Comparison of ENCODE assay signal across 15 cellular contexts in the genomic region with DNA sequence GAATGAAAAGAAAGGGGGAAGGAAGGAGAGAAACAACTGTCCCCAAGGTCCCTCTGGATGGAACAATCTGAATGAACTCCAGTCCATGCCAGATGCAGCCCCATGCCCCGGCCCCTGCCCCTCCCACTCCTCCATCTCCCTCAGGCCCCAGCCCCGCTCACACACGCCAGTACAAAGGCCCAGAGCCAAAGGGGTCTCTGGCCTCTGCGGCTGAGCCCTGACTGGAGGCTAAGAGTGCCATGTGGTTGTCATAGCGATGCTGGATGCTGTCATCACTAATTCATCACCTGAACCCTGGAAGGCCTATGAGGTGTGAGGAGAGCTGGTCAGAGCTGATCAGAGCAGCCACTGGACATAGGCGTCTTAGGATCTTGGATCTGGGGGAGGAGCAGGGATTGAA. TPM values are rescaled to one million over a fixed set of nuclear protein-coding genes. Genes with fewer than 3 reads are reported as not detected.
DNase-seq lines count a peak whose midpoint lies in the region; ATAC-seq and TF ChIP-seq lines count a peak whose summit lies in the region.
"Had no signal": no experiment of that assay in that cellular context is flagged by ENCODE, and none has a peak within 500 bp of the region (broad histone marks: within the 10 kb centered on the region; RNA-seq: fewer than 3 reads in every experiment).

No MANE protein-coding gene starts in this region.

- H3K27me3 Mint-ChIP-seq in endodermal cell (ENCODE audit: insufficient read depth) = no peaks in the 10 kb centered on the region
- H3K27me3 Mint-ChIP-seq in neural crest cell (ENCODE audit: low read depth) = no peaks in the 10 kb centered on the region
- peaks cover 28% of the 10 kb centered on the region for H3K27me3 Mint-ChIP-seq in type B pancreatic cell
- H3K27me3 Mint-ChIP-seq: CD4-positive, CD25-positive, alpha-beta regulatory T cell had no signal

- peaks cover 22% of the 10 kb centered on the region for H3K4me1 Mint-ChIP-seq in endodermal cell
- H3K4me1 Mint-ChIP-seq in neural crest cell = peaks cover 19% of the 10 kb centered on the region
- peaks cover 15% of the 10 kb centered on the region for H3K4me1 Mint-ChIP-seq in type B pancreatic cell (ENCODE audit: unreplicated experiment)
- H3K4me1 Mint-ChIP-seq: CD4-positive, CD25-positive, alpha-beta regulatory T cell had no signal

- no peaks in the 10 kb centered on the region for H3F3A ChIP-seq in SK-N-SH (replicated peaks; ENCODE audit: insufficient read depth)

- H3K4me3 ChIP-seq in SK-N-SH (ENCODE audit: low read depth in 2 of 2, low read length in 1 of 2) (no peak overlapping the region), endodermal cell (ENCODE audit: low read length) (no peak overlapping the region), dorsolateral prefrontal cortex (no peak overlapping the region)
- H3K4me3 ChIP-seq: BLaER1, GM12878, GM23248 had no signal

- WGBS in SK-N-SH (ENCODE audit: low lambda C conversion rate) = 69% methylated on average over 4 of the region's 6 CpGs
- 60 to 80% methylated on average over 1 to 6 of the region's 6 CpGs for WGBS in endodermal cell (ENCODE audit: insufficient coverage in 1 of 2, insufficient read length in 1 of 2), 2 experiments

- H2AFZ ChIP-seq in SK-N-SH (ENCODE audit: low read depth) = no peak overlapping the region
- H2AFZ ChIP-seq: GM23248 had no signal

- H3K9me3 Mint-ChIP-seq in endodermal cell (no peaks in the 10 kb centered on the region), neural crest cell (no peaks in the 10 kb centered on the region), type B pancreatic cell (no peaks in the 10 kb centered on the region)
- H3K9me3 Mint-ChIP-seq: CD4-positive, CD25-positive, alpha-beta regulatory T cell had no signal

- peak; percentile 78 for DNase-seq in SK-N-SH
- no peak for DNase-seq in endodermal cell
- peak; percentile 27 for DNase-seq in neural crest cell (ENCODE audit: low read depth, low spot score)
- no peak for DNase-seq in dorsolateral prefrontal cortex
- DNase-seq in type B pancreatic cell (ENCODE audit: extremely low spot score, unreplicated experiment) = no peak
- DNase-seq: 8988T; AML-193; CD4-positive, CD25-positive, alpha-beta regulatory T cell; GM23248; H7 had no signal

- H3K79me2 ChIP-seq in SK-N-SH (ENCODE audit: insufficient read depth) = no peaks in the 10 kb centered on the region

- H3K27me3 ChIP-seq in SK-N-SH (ENCODE audit: insufficient read depth) (peaks cover 23% of the 10 kb centered on the region; the same call in 1 of the 2 replicates), endodermal cell (ENCODE audit: control insufficient read depth, insufficient read depth, low read length, poor library complexity, severe bottlenecking) (no peaks in the 10 kb centered on the region), dorsolateral prefrontal cortex (no peaks in the 10 kb centered on the region)
- H3K27me3 ChIP-seq: BLaER1 had no signal

- H3K9me3 ChIP-seq in SK-N-SH = no peaks in the 10 kb centered on the region
- H3K9me3 ChIP-seq in endodermal cell (ENCODE audit: control insufficient read depth, low read length) = no peaks in the 10 kb centered on the region
- H3K9me3 ChIP-seq: BLaER1 had no signal

- H3K4me1 ChIP-seq in SK-N-SH (ENCODE audit: control insufficient read depth in 1 of 2, insufficient read depth in 2 of 2, low read depth in 1 of 2, low read length in 1 of 2) = peaks cover 0 to 37% of the 10 kb centered on the region in 2 experiments; a peak in 1 of 4 replicates
- peaks cover 3% of the 10 kb centered on the region for H3K4me1 ChIP-seq in endodermal cell (ENCODE audit: control insufficient read depth, insufficient read depth, low read length)

- no peaks in the 10 kb centered on the region for H4K20me1 ChIP-seq in SK-N-SH (ENCODE audit: insufficient read depth)
- H4K20me1 ChIP-seq: BLaER1 had no signal

- ATAC-seq in SK-N-SH treated with all-trans-retinoic acid at 6 μM for 48 hours = no peak
- ATAC-seq in GM18519 (IDR thresholded peaks at IDR 0.05; ENCODE audit: low FRiP score, unreplicated experiment) = no peak
- ATAC-seq: GM12878 had no signal

- no peak overlapping the region for H3K9ac ChIP-seq in SK-N-SH
- no peak overlapping the region for H3K9ac ChIP-seq in endodermal cell (ENCODE audit: extremely low read depth, low read length, poor library complexity, severe bottlenecking)
- H3K9ac ChIP-seq: BLaER1, GM23248 had no signal

- H3K27ac ChIP-seq in SK-N-SH (ENCODE audit: low read depth in 2 of 2, low read length in 1 of 2) (no peak overlapping the region), endodermal cell (ENCODE audit: low read depth, low read length) (peak overlapping the region; percentile 86), dorsolateral prefrontal cortex (peak overlapping the region in 3 of 59 donors; percentile 14 to 27 (median 15))
- H3K27ac ChIP-seq: GM23248 had no signal

- no peak for TF ChIP-seq EP300 in SK-N-SH (IDR thresholded peaks at IDR 0.05; ENCODE audit: borderline replicate concordance in 1 of 2, low read depth in 1 of 2, low read length in 1 of 2)

- H3K36me3 Mint-ChIP-seq in endodermal cell (ENCODE audit: low read depth) (no peaks in the 10 kb centered on the region), neural crest cell (ENCODE audit: low read depth) (no peaks in the 10 kb centered on the region), type B pancreatic cell (no peaks in the 10 kb centered on the region)
- H3K36me3 Mint-ChIP-seq: CD4-positive, CD25-positive, alpha-beta regulatory T cell had no signal

- intact Hi-C loops in dorsolateral prefrontal cortex (cut with DNase I) = loop anchor here in 1 of 2 donors (5.0 kb wide), 1 partner anchor 50 kb away; no protein-coding TSS in a partner anchor

- POLR2A ChIA-PET in SK-N-SH (lab: Yijun Ruan, JAX) = interaction anchor here (0.8 to 1.4 kb wide), 2 partner anchors 27 to 65 kb away, joined by 3 to 5 read pairs; no protein-coding TSS in a partner anchor

- H3K4me2 ChIP-seq in SK-N-SH = no peak overlapping the region
- H3K4me2 ChIP-seq: BLaER1 had no signal

- H3K9me2 ChIP-seq in SK-N-SH = no peaks in the 10 kb centered on the region

- TF ChIP-seq CTCF in SK-N-SH (IDR thresholded peaks at IDR 0.05) = no peak
- no peak for TF ChIP-seq CTCF in endodermal cell (conservative IDR thresholded peaks at IDR 0.05)
- TF ChIP-seq CTCF in neural crest cell (conservative IDR thresholded peaks at IDR 0.05) = no peak
- TF ChIP-seq CTCF in dorsolateral prefrontal cortex (IDR thresholded peaks at IDR 0.05 in 54 of 56, conservative IDR thresholded peaks at IDR 0.05 in 2 of 56; ENCODE audit: low read depth in 1 of 56, partially characterized antibody in 56 of 56) = no peak
- no peak for TF ChIP-seq CTCF in type B pancreatic cell (conservative IDR thresholded peaks at IDR 0.05)

- no peak overlapping the region for H3K4me3 Mint-ChIP-seq in endodermal cell
- H3K4me3 Mint-ChIP-seq in neural crest cell = no peak overlapping the region
- H3K4me3 Mint-ChIP-seq in type B pancreatic cell = no peak overlapping the region
- H3K4me3 Mint-ChIP-seq: CD4-positive, CD25-positive, alpha-beta regulatory T cell had no signal

- no peak for TF ChIP-seq RAD21 in SK-N-SH (IDR thresholded peaks at IDR 0.05; ENCODE audit: low read length)

- CTCF ChIA-PET in SK-N-SH (lab: Yijun Ruan, JAX) = interaction anchor here (0.6 to 18.2 kb wide), 8 partner anchors 14 to 257 kb away, joined by 3 to 276 read pairs (median 5); partner anchors contain the start of gene PDE2A

- H3K36me3 ChIP-seq in SK-N-SH (replicated peaks in 1 of 2; ENCODE audit: control insufficient read depth in 1 of 2, insufficient read depth in 2 of 2, low read length in 1 of 2) (no peaks in the 10 kb centered on the region), endodermal cell (ENCODE audit: control insufficient read depth, insufficient read depth, low read length) (no peaks in the 10 kb centered on the region)
- H3K36me3 ChIP-seq: BLaER1 had no signal

- H3K27ac Mint-ChIP-seq in endodermal cell (no peak overlapping the region), neural crest cell (ENCODE audit: unreplicated experiment) (peak overlapping the region; percentile 29), type B pancreatic cell (no peak overlapping the region)
- H3K27ac Mint-ChIP-seq: CD4-positive, CD25-positive, alpha-beta regulatory T cell had no signal

TF ChIP-seq in SK-N-SH, 30 proteins besides CTCF, POLR2A, EP300 and RAD21:
- no peak for TF ChIP-seq SIN3A (IDR thresholded peaks at IDR 0.05; ENCODE audit: borderline replicate concordance, low read depth, low read length)
TF ChIP-seq in SK-N-SH: peak in this region for 0.

TF ChIP-seq in SK-N-SH treated with all-trans-retinoic acid at 6 μM for 48 hours, 23 proteins besides CTCF, POLR2A, EP300 and RAD21:
- TF ChIP-seq ESRRG (CRISPR knock-in tag; IDR thresholded peaks at IDR 0.05) (no peak), ZNF8 (CRISPR knock-in tag; IDR thresholded peaks at IDR 0.05) (no peak), OSR1 (CRISPR knock-in tag; IDR thresholded peaks at IDR 0.05) (no peak), ZNF70 (CRISPR knock-in tag; IDR thresholded peaks at IDR 0.05) (no peak), ZFP3 (CRISPR knock-in tag; IDR thresholded peaks at IDR 0.05) (no peak)
TF ChIP-seq in SK-N-SH treated with all-trans-retinoic acid at 6 μM for 48 hours: peak in this region for 0.

RNA-seq across cellular contexts. Expression of gene PDE2A, which starts 16.9 kb away (rescaled TPM):
- polyA plus RNA-seq in SK-N-SH (2012; rRNA removed) = 0.32 and 0.43 TPM in 2 replicates
- polyA plus RNA-seq in SK-N-SH (2012; cell fraction: cytosol; rRNA removed) = 0.15 and 0.60 TPM in 2 replicates
- 0.85 and 1.0 TPM in 2 replicates for polyA plus RNA-seq in SK-N-SH (2012; cell fraction: nucleus; rRNA removed)
- total RNA-seq in endodermal cell (10 to 100 TPM in 1 of 2 donors, 1 to 10 TPM in 1; 3.7 to 13.3 TPM), neural crest cell (2.0 and 3.0 TPM in 2 replicates), dorsolateral prefrontal cortex (100 to 1,000 TPM in 119 of 120 experiments, 10 to 100 TPM in 1; 92.8 to 412 (median 240) TPM), type B pancreatic cell (ENCODE audit: low replicate concordance) (2.8 and 3.8 TPM in 2 replicates)
- 8.9 TPM for polyA plus RNA-seq in endodermal cell (2013, experiment 1 of 2)
- polyA plus RNA-seq in endodermal cell (2013, experiment 2 of 2) = 7.1 TPM
- total RNA-seq: G401 had no signal
- polyA plus RNA-seq: CD4-positive, CD25-positive, alpha-beta regulatory T cell had no signal

Comparison
In these comparisons a context has a peak if more than half of its experiments do, and no peak if none do; other contexts are left out.
1. DNase-seq: peak in SK-N-SH (single experiment) and neural crest cell (single experiment); none in endodermal cell (single experiment), dorsolateral prefrontal cortex (0 of 10) and type B pancreatic cell (single experiment).
2. RNA of gene PDE2A, which starts 16.9 kb away (total RNA-seq): 92.8 to 412 TPM in dorsolateral prefrontal cortex; 3.7 to 13.3 TPM in endodermal cell, 2.0 to 3.0 TPM in neural crest cell and 2.8 to 3.8 TPM in type B pancreatic cell; every median in the first group is over 4 times any median in the second.